1 cellular context compared by ENCODE assay signal in the genomic region with DNA sequence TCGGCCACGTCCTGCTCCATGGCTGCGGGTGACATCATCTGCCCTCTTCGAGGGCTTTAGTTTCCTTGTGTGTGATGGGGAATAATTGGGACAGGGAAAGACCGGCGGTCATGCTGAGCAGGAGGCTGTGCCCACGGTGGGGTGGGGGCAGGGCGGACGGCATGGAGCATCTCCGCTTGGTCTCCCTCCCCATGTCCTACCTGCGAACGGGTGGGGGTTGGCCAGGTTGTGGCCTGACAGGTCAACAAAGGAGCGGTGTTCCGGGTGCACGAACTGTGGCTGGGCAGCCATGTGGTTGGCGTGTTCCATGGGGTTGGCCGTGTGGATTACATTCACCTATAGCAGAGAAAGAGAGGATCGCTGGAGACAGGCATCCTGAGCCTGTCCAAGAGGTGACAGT.
TF ChIP-seq lines count a peak whose summit lies in the region.

No MANE protein-coding gene starts in this region.

TF ChIP-seq in H1, 55 proteins besides CTCF, POLR2A, EP300 and RAD21 (continued from another document):
- no peak for TF ChIP-seq EZH2 (IDR thresholded peaks at IDR 0.05; ENCODE audit: low read depth, low read length, severe bottlenecking)
- no peak for TF ChIP-seq CEBPB (IDR thresholded peaks at IDR 0.05; ENCODE audit: low read depth, low read length)
- TF ChIP-seq SIN3A (conservative IDR thresholded peaks at IDR 0.05 in 1 of 2, IDR thresholded peaks at IDR 0.05 in 1 of 2; ENCODE audit: low read depth in 1 of 2, low read length in 2 of 2): no peak
- TF ChIP-seq TEAD4 (IDR thresholded peaks at IDR 0.05; ENCODE audit: low read depth, low read length): no peak
- TF ChIP-seq HDAC6 (IDR thresholded peaks at IDR 0.05; ENCODE audit: low read depth, low read length): no peak
- TF ChIP-seq, protein P1, sequence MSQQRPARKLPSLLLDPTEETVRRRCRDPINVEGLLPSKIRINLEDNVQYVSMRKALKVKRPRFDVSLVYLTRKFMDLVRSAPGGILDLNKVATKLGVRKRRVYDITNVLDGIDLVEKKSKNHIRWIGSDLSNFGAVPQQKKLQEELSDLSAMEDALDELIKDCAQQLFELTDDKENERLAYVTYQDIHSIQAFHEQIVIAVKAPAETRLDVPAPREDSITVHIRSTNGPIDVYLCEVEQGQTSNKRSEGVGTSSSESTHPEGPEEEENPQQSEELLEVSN (IDR thresholded peaks at IDR 0.05): no peak
- TF ChIP-seq CBX8 (IDR thresholded peaks at IDR 0.05; ENCODE audit: borderline replicate concordance, low read depth, low read length): no peak
- TF ChIP-seq CHD2 (IDR thresholded peaks at IDR 0.05; ENCODE audit: low read length): no peak
- TF ChIP-seq SP2 (IDR thresholded peaks at IDR 0.05; ENCODE audit: low read length): no peak
- no peak for TF ChIP-seq SAP30 (IDR thresholded peaks at IDR 0.05; ENCODE audit: insufficient read depth, insufficient replicate concordance, low read length)
- no peak for TF ChIP-seq BCL11A (IDR thresholded peaks at IDR 0.05; ENCODE audit: low read depth in 2 of 2, low read length in 2 of 2)
- TF ChIP-seq JUN (IDR thresholded peaks at IDR 0.05; ENCODE audit: low read depth, low read length): no peak
TF ChIP-seq in H1: peak in this region for 0.
